ENCODE assay signal across 1 cellular context in genomic region chr19:12495002-12495802, GRCh38.
A peak's percentile ranks its signal among the peaks of the same experiment; 100 is the strongest.
TF ChIP-seq lines count a peak whose summit lies in the region.

No MANE protein-coding gene starts in this region.

TF ChIP-seq in HepG2, 621 proteins besides CTCF, POLR2A, EP300 and RAD21 (continued from another document and continues in another):
- TF ChIP-seq NR2F2 (IDR thresholded peaks at IDR 0.05; ENCODE audit: borderline replicate concordance, low read depth) (no peak), ARID5B (CRISPR knock-in tag; IDR thresholded peaks at IDR 0.05) (peak; percentile 80), PRMT3 (CRISPR knock-in tag; IDR thresholded peaks at IDR 0.05; ENCODE audit: borderline replicate concordance, low read depth) (no peak), ZNF251 (CRISPR knock-in tag; IDR thresholded peaks at IDR 0.05) (no peak), ZNF678 (CRISPR knock-in tag; IDR thresholded peaks at IDR 0.05) (peak; percentile 32; the same call in 1 of the 2 replicates), ZNF501 (CRISPR knock-in tag; IDR thresholded peaks at IDR 0.05) (peak; percentile 76; the same call in 1 of the 2 replicates), KDM6A (CRISPR knock-in tag; IDR thresholded peaks at IDR 0.05; ENCODE audit: low read depth) (no peak), DR1 (CRISPR knock-in tag; IDR thresholded peaks at IDR 0.05) (peak; percentile 95), TAF15 (IDR thresholded peaks at IDR 0.05; ENCODE audit: low read depth, low read length, poor library complexity, severe bottlenecking) (peak; percentile 48), ZNF776 (CRISPR knock-in tag; IDR thresholded peaks at IDR 0.05) (peak; percentile 59; the same call in 1 of the 2 replicates), ZFP37 (CRISPR knock-in tag; IDR thresholded peaks at IDR 0.05; ENCODE audit: borderline replicate concordance) (no peak), KMT2A (CRISPR knock-in tag; IDR thresholded peaks at IDR 0.05) (peak; percentile 74), PHF21A (CRISPR knock-in tag; IDR thresholded peaks at IDR 0.05) (peak; percentile 68; the same call in 1 of the 2 replicates), ZNF224 (CRISPR knock-in tag; IDR thresholded peaks at IDR 0.05) (peak; percentile 72; the same call in 1 of the 2 replicates), ZNF547 (CRISPR knock-in tag; IDR thresholded peaks at IDR 0.05) (0 out of 2 replicates have a peak, but pooled peaks have one; percentile 69), POGZ (CRISPR knock-in tag; IDR thresholded peaks at IDR 0.05) (peak; percentile 90), CEBPB (IDR thresholded peaks at IDR 0.05; ENCODE audit: borderline replicate concordance, low read depth, low read length) (no peak), DNMT1 (CRISPR knock-in tag; IDR thresholded peaks at IDR 0.05) (peak; percentile 76), ZNF703 (CRISPR knock-in tag; IDR thresholded peaks at IDR 0.05; ENCODE audit: borderline replicate concordance) (no peak; the same call in 1 of the 2 replicates), ZBTB3 (CRISPR knock-in tag; IDR thresholded peaks at IDR 0.05; ENCODE audit: borderline replicate concordance, low read depth) (peak; percentile 79; the same call in 1 of the 2 replicates), ZNF761 (CRISPR knock-in tag; conservative IDR thresholded peaks at IDR 0.05) (peak; percentile 85; the same call in 1 of the 2 replicates), ZNF234 (CRISPR knock-in tag; conservative IDR thresholded peaks at IDR 0.05) (no peak), ZNF263 (CRISPR knock-in tag; IDR thresholded peaks at IDR 0.05) (peak; percentile 33; the same call in 1 of the 2 replicates), RNF2 (conservative IDR thresholded peaks at IDR 0.05; ENCODE audit: low read depth) (0 out of 2 replicates have a peak, but pooled peaks have one; percentile 60), HHEX (CRISPR knock-in tag; IDR thresholded peaks at IDR 0.05) (no peak), HMGXB4 (CRISPR knock-in tag; IDR thresholded peaks at IDR 0.05; ENCODE audit: borderline replicate concordance in 1 of 2, low read depth in 1 of 2) (peak; percentile 96 to 97), ZNF232 (CRISPR knock-in tag; IDR thresholded peaks at IDR 0.05; ENCODE audit: borderline replicate concordance) (no peak), SAFB2 (CRISPR knock-in tag; IDR thresholded peaks at IDR 0.05; ENCODE audit: borderline replicate concordance, low read depth) (peak; percentile 61; the same call in 1 of the 2 replicates), JUN (CRISPR knock-in tag; IDR thresholded peaks at IDR 0.05) (peak; percentile 51; the same call in 1 of the 2 replicates), ZNF709 (CRISPR knock-in tag; IDR thresholded peaks at IDR 0.05) (peak; percentile 37; the same call in 1 of the 2 replicates), TOE1 (CRISPR knock-in tag; IDR thresholded peaks at IDR 0.05) (no peak), AHR (CRISPR knock-in tag; IDR thresholded peaks at IDR 0.05) (peak; percentile 78; the same call in 1 of the 2 replicates), TOPORS (CRISPR knock-in tag; IDR thresholded peaks at IDR 0.05) (no peak), ZBTB8A (CRISPR knock-in tag; IDR thresholded peaks at IDR 0.05; ENCODE audit: borderline replicate concordance, low read depth) (no peak), MBD4 (IDR thresholded peaks at IDR 0.05; ENCODE audit: borderline replicate concordance, low read length) (no peak), ZC3H13 (CRISPR knock-in tag; IDR thresholded peaks at IDR 0.05) (peak; percentile 82), NFAT5 (CRISPR knock-in tag; IDR thresholded peaks at IDR 0.05) (no peak), MAX (IDR thresholded peaks at IDR 0.05) (peak; percentile 92)
- TF ChIP-seq, protein P1, sequence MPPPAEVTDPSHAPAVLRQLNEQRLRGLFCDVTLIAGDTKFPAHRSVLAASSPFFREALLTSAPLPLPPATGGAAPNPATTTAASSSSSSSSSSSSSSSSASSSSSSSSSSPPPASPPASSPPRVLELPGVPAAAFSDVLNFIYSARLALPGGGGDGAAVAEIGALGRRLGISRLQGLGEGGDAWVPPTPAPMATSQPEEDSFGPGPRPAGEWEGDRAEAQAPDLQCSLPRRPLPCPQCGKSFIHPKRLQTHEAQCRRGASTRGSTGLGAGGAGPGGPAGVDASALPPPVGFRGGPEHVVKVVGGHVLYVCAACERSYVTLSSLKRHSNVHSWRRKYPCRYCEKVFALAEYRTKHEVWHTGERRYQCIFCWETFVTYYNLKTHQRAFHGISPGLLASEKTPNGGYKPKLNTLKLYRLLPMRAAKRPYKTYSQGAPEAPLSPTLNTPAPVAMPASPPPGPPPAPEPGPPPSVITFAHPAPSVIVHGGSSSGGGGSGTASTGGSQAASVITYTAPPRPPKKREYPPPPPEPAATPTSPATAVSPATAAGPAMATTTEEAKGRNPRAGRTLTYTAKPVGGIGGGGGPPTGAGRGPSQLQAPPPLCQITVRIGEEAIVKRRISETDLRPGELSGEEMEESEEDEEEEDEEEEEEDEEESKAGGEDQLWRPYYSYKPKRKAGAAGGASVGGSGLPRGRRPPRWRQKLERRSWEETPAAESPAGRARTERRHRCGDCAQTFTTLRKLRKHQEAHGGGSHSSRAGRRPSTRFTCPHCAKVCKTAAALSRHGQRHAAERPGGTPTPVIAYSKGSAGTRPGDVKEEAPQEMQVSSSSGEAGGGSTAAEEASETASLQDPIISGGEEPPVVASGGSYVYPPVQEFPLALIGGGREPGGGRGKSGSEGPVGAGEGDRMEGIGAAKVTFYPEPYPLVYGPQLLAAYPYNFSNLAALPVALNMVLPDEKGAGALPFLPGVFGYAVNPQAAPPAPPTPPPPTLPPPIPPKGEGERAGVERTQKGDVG (CRISPR knock-in tag; IDR thresholded peaks at IDR 0.05; ENCODE audit: borderline replicate concordance): peak; percentile 59; the same call in 1 of the 2 replicates
- TF ChIP-seq, protein P2, sequence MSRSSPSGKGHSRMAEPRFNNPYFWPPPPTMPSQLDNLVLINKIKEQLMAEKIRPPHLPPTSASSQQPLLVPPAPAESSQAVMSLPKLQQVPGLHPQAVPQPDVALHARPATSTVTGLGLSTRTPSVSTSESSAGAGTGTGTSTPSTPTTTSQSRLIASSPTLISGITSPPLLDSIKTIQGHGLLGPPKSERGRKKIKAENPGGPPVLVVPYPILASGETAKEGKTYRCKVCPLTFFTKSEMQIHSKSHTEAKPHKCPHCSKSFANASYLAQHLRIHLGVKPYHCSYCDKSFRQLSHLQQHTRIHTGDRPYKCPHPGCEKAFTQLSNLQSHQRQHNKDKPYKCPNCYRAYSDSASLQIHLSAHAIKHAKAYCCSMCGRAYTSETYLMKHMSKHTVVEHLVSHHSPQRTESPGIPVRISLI (CRISPR knock-in tag; IDR thresholded peaks at IDR 0.05; ENCODE audit: borderline replicate concordance): peak; percentile 63; the same call in 1 of the 2 replicates
- TF ChIP-seq, protein P3, sequence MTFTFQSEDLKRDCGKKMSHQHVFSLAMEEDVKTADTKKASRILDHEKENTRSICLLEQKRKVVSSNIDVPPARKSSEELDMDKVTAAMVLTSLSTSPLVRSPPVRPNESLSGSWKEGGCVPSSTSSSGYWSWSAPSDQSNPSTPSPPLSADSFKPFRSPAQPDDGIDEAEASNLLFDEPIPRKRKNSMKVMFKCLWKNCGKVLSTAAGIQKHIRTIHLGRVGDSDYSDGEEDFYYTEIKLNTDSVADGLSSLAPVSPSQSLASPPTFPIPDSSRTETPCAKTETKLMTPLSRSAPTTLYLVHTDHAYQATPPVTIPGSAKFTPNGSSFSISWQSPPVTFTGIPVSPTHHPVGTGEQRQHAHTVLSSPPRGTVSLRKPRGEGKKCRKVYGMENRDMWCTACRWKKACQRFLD (CRISPR knock-in tag; IDR thresholded peaks at IDR 0.05; ENCODE audit: borderline replicate concordance): no peak
- TF ChIP-seq, protein P4, sequence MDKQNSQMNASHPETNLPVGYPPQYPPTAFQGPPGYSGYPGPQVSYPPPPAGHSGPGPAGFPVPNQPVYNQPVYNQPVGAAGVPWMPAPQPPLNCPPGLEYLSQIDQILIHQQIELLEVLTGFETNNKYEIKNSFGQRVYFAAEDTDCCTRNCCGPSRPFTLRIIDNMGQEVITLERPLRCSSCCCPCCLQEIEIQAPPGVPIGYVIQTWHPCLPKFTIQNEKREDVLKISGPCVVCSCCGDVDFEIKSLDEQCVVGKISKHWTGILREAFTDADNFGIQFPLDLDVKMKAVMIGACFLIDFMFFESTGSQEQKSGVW (CRISPR knock-in tag; IDR thresholded peaks at IDR 0.05; ENCODE audit: borderline replicate concordance): no peak
- TF ChIP-seq, protein P5, sequence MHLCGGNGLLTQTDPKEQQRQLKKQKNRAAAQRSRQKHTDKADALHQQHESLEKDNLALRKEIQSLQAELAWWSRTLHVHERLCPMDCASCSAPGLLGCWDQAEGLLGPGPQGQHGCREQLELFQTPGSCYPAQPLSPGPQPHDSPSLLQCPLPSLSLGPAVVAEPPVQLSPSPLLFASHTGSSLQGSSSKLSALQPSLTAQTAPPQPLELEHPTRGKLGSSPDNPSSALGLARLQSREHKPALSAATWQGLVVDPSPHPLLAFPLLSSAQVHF (CRISPR knock-in tag; IDR thresholded peaks at IDR 0.05): no peak
